8 cellular contexts compared by ENCODE assay signal in the genomic region with DNA sequence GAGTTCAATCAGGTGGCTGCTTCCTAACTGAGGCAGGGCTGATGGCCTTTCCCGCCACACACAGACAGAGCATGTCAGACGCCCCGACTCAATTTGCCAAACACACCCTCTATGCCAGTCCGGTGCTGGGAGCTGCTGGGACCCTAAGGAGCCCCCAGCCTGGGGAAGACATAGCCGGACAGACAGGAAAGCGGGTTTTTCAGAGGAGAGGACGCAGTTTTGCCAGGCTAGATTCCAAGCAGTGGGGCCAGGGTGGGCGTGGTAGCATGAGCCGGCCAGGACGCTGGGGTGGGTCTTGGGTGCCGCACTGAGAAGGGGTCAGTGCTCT. TPM values are rescaled to one million over a fixed set of nuclear protein-coding genes. Genes with fewer than 3 reads are reported as not detected.
A peak's percentile ranks its signal among the peaks of the same experiment; 100 is the strongest.
DNase-seq lines count a peak whose midpoint lies in the region; ATAC-seq and TF ChIP-seq lines count a peak whose summit lies in the region.

No MANE protein-coding gene starts in this region.

- H3K4me1 ChIP-seq in DOHH2 (ENCODE audit: control insufficient read depth, low read length) = peaks cover 34% of the 10 kb centered on the region
- peaks cover 16% of the 10 kb centered on the region for H3K4me1 ChIP-seq in PC-3 (ENCODE audit: insufficient read depth, low read length)
- H3K4me1 ChIP-seq in prostate gland (replicated peaks) = peaks cover 6% of the 10 kb centered on the region

- H3K4me3 ChIP-seq in DOHH2 (ENCODE audit: low read length) (peak overlapping the region; percentile 62), PC-3 (ENCODE audit: low read length) (peak overlapping the region; percentile 54), prostate gland (peak overlapping the region; percentile 70)

- H3K9me2 ChIP-seq in DOHH2 (replicated peaks; ENCODE audit: control insufficient read depth, low read length) = no peaks in the 10 kb centered on the region
- H3K9me2 ChIP-seq in PC-3 (replicated peaks; ENCODE audit: low read length) = no peaks in the 10 kb centered on the region

- ATAC-seq in PC-3 (no peak), HG03354 (IDR thresholded peaks at IDR 0.05; ENCODE audit: poor library complexity, severe bottlenecking, unreplicated experiment) (no peak)

- TF ChIP-seq POLR2A in prostate gland (IDR thresholded peaks at IDR 0.05) = no peak

- peaks cover 5% of the 10 kb centered on the region for H3K4me1 Mint-ChIP-seq in endothelial cell (ENCODE audit: unreplicated experiment)

- H3K79me2 ChIP-seq in DOHH2 (ENCODE audit: control insufficient read depth, low read length) (peaks cover 18% of the 10 kb centered on the region), PC-3 (ENCODE audit: low read length) (peaks cover 11% of the 10 kb centered on the region; the same call in 1 of the 2 replicates)

- H3K36me3 Mint-ChIP-seq in endothelial cell (ENCODE audit: low read depth, unreplicated experiment) = peaks cover 3% of the 10 kb centered on the region

- peak overlapping the region; percentile 89 for H3K4me3 Mint-ChIP-seq in endothelial cell (ENCODE audit: unreplicated experiment)

- intact Hi-C loops in PC-3 (cut with micrococcal nuclease) = no loop called here
- intact Hi-C loops in prostate gland (cut with DNase I) = loop anchor here (5.0 kb wide), 1 partner anchor 35 kb away; a partner anchor contains a TSS

- H2AFZ ChIP-seq in PC-3 (ENCODE audit: low read length) = peak overlapping the region; percentile 71

- peak overlapping the region; percentile 41 for H3K27ac Mint-ChIP-seq in endothelial cell (ENCODE audit: unreplicated experiment)

- H3K27me3 Mint-ChIP-seq in endothelial cell (ENCODE audit: unreplicated experiment) = peaks cover 25% of the 10 kb centered on the region

- no peaks in the 10 kb centered on the region; the same call in 1 of the 2 replicates for H4K20me1 ChIP-seq in DOHH2 (ENCODE audit: control insufficient read depth, insufficient read depth, low read depth, low read length)
- no peaks in the 10 kb centered on the region for H4K20me1 ChIP-seq in PC-3 (ENCODE audit: low read length)

- peak overlapping the region; percentile 70 for H3K4me2 ChIP-seq in DOHH2 (ENCODE audit: low read length)
- H3K4me2 ChIP-seq in PC-3 (ENCODE audit: low read length) = peak overlapping the region; percentile 77

- DNase-seq in PC-3 (no peak), endothelial cell (ENCODE audit: low spot score) (no peak), prostate gland (ENCODE audit: low spot score) (no peak)
- DNase-seq in activated effector memory CD4-positive, alpha-beta T cell treated with Interleukin-2 at 50 U/mL for 16 hours = no peak
- no peak for DNase-seq in stimulated activated CD8-positive, alpha-beta memory T cell treated with anti-CD3 and anti-CD28 coated beads, Interleukin-4, amount 100 ng/mL, for 48 hours
- no peak for DNase-seq in stimulated activated CD4-positive, alpha-beta T cell treated with anti-CD3 and anti-CD28 coated beads, Interleukin-2, amount 100 ng/mL, for 48 hours

- peaks cover 10% of the 10 kb centered on the region for H3F3A ChIP-seq in DOHH2 (ENCODE audit: control insufficient read depth, insufficient read depth)
- H3F3A ChIP-seq in PC-3 (ENCODE audit: low read length, unreplicated experiment) = no peaks in the 10 kb centered on the region

- no peaks in the 10 kb centered on the region for H3K9me3 ChIP-seq in DOHH2 (ENCODE audit: control insufficient read depth, insufficient read depth, low read length)
- H3K9me3 ChIP-seq in PC-3 (ENCODE audit: low read length) = no peaks in the 10 kb centered on the region
- H3K9me3 ChIP-seq in prostate gland = no peaks in the 10 kb centered on the region

- H3K27ac ChIP-seq in DOHH2 (ENCODE audit: low read depth, low read length) (no peak overlapping the region), PC-3 (ENCODE audit: low read length) (no peak overlapping the region), prostate gland (peak overlapping the region in 1 of 2 donors; percentile 18)

- H3K36me3 ChIP-seq in DOHH2 (ENCODE audit: control insufficient read depth, low read length) = peaks cover 11% of the 10 kb centered on the region
- no peaks in the 10 kb centered on the region for H3K36me3 ChIP-seq in PC-3 (ENCODE audit: low read depth, low read length)
- no peaks in the 10 kb centered on the region for H3K36me3 ChIP-seq in prostate gland

- H3K9me3 Mint-ChIP-seq in endothelial cell (ENCODE audit: unreplicated experiment) = no peaks in the 10 kb centered on the region

- no peak overlapping the region for H3K9ac ChIP-seq in PC-3 (ENCODE audit: low read length)

- no peak for TF ChIP-seq CTCF in DOHH2 (IDR thresholded peaks at IDR 0.05; ENCODE audit: low read depth, low read length, poor library complexity, severe bottlenecking)
- TF ChIP-seq CTCF in PC-3 (conservative IDR thresholded peaks at IDR 0.05; ENCODE audit: low read depth, low read length) = no peak
- TF ChIP-seq CTCF in endothelial cell (IDR thresholded peaks at IDR 0.05; ENCODE audit: unreplicated experiment) = no peak
- no peak for TF ChIP-seq CTCF in prostate gland (IDR thresholded peaks at IDR 0.05)

- H3K27me3 ChIP-seq in DOHH2 (ENCODE audit: control insufficient read depth, low read length) = no peaks in the 10 kb centered on the region
- no peaks in the 10 kb centered on the region for H3K27me3 ChIP-seq in PC-3 (ENCODE audit: low read length)
- H3K27me3 ChIP-seq in prostate gland (replicated peaks; ENCODE audit: insufficient read depth) = no peaks in the 10 kb centered on the region

- POLR2A ChIA-PET in PC-3 (lab: Charles Lee; ENCODE audit: unreplicated experiment) = no interaction called here

- 13% methylated on average over 11 of the region's 11 CpGs for WGBS in prostate gland

- CTCF ChIA-PET in PC-3 (lab: Charles Lee) = no interaction called here

- no TSS peak for BruUV-seq in PC-3 (replicated peaks; lab: Mats Ljungman, UMichigan)

RNA-seq across cellular contexts. Expression of a gene that starts 19.8 kb away (rescaled TPM):
- total RNA-seq in PC-3 (2014; rRNA removed) = 6.7 and 8.1 TPM in 2 replicates
- total RNA-seq in endothelial cell (ENCODE audit: unreplicated experiment) = 3.9 TPM
- 10 to 100 TPM in 1 of 2 donors, 1 to 10 TPM in 1; 6.1 to 10.8 TPM for total RNA-seq in prostate gland

RNA-seq across cellular contexts. Expression of a gene that starts 30.6 kb away (rescaled TPM):
- total RNA-seq in PC-3 (2014; rRNA removed) (not detected in 2 replicates), endothelial cell (ENCODE audit: unreplicated experiment) (not detected), prostate gland (under 1 TPM; 0.62 to 0.73 TPM)

RNA-seq across cellular contexts. Expression of a gene that starts 35.6 kb away (rescaled TPM):
- total RNA-seq in PC-3 (2014; rRNA removed) = 13.9 and 15.8 TPM in 2 replicates
- 28.0 TPM for total RNA-seq in endothelial cell (ENCODE audit: unreplicated experiment)
- 10 to 100 TPM; 41.3 to 71.6 TPM for total RNA-seq in prostate gland

RNA-seq across cellular contexts. Expression of a gene that starts 56.3 kb away (rescaled TPM):
- total RNA-seq in PC-3 (2014; rRNA removed) (31.1 and 35.0 TPM in 2 replicates), endothelial cell (ENCODE audit: unreplicated experiment) (not detected), prostate gland (10 to 100 TPM; 20.9 to 22.5 TPM)
